Comparison of ENCODE assay signal across 10 cellular contexts in the genomic region with DNA sequence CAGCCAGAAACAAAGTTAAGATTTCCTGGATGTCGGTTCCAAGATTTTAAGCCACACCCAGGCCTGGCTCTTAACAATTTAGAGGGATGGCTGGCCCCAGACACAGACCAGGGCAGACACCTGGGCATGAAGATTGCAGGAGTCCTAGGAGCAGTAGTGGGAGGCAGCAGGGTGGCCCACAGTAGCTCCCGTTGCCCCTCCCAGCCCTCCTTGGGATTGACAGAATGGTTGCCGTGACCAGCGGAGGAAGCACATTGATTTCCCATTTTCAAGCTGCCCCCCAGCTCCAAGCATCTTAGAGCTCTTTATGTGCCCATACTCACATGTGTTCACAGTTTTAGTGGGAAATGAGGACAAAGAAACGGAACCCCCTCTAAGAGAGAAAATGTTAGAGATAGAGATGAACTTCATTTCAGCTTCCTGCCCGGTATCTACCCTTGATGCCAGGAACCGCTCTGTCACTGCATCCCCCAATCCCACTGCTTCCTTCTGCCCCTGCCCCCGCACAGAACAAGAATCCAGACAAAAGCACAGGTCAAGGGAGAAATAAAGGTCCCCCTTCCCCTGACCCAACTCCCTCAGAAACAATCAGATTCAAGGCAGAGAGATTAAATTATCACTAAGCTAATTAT.
"Had no signal": no experiment of that assay in that cellular context is flagged by ENCODE, and none has a peak within 500 bp of the region (broad histone marks: within the 10 kb centered on the region; RNA-seq: fewer than 3 reads in every experiment).

No MANE protein-coding gene starts in this region.

- H3K27me3 ChIP-seq: thyroid gland, vagina had no signal

- H3K4me1 ChIP-seq: foreskin keratinocyte, thyroid gland had no signal

- DNase-seq: activated CD4-positive, CD25-positive, alpha-beta regulatory T cell; activated CD8-positive, alpha-beta memory T cell treated with anti-CD3 and anti-CD28 coated beads, Interleukin-2, amount 10 ng/mL, durations not matched to agents 7 days and 5 days; activated effector memory CD4-positive, alpha-beta T cell treated with anti-CD3 and anti-CD28 coated beads, Interleukin-2, amount 50 U/mL, for 16 hours; activated T-cell treated with anti-CD3 and anti-CD28 coated beads, Interleukin-2, amount 50 U/mL, for 4 hours; anterior cingulate cortex; foreskin keratinocyte; thyroid gland had no signal

- H3K36me3 ChIP-seq: neutrophil, thyroid gland, vagina had no signal

- H3K9me3 ChIP-seq: neutrophil, thyroid gland, vagina had no signal

- H3K4me3 ChIP-seq: skin epidermis, thyroid gland, vagina had no signal

- H3K27ac ChIP-seq: foreskin keratinocyte, neutrophil, thyroid gland, vagina had no signal
